26 cellular contexts compared by ENCODE assay signal in the genomic region with DNA sequence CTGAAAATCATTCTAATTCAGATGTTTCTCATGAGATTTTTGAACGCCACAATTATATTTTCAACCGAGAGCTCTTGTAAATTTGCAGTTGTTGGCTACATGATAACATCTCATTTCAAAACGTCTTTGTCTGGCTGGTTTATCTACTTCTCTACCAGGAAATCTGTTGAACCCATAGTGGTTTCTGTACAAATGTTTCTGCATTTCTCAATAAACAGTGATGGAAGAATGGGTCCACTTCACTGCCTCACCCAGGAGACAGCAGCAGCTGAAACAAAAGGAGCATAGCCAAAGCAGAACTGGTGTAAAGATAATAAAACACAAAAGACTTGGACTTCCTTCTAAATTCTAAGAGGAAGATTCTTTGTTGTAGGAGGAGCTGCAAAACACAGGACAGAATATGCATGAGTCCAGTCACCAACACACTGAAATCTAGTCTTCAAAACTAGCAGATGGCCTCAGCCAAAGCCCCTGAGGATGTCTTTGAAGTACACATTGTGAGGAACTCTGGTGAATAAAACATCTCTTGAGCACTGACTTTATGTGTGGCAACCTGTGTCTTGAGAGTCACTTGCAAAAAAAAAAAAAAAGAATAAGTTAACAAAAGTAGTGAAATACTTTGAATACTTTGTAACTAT.
DNase-seq lines count a peak whose midpoint lies in the region; FAIRE-seq and TF ChIP-seq lines count a peak whose summit lies in the region.
"Had no signal": no experiment of that assay in that cellular context is flagged by ENCODE, and none has a peak within 500 bp of the region (broad histone marks: within the 10 kb centered on the region; RNA-seq: fewer than 3 reads in every experiment).

No MANE protein-coding gene starts in this region.

- intact Hi-C loops in CD14-positive monocyte (cut with micrococcal nuclease), result no loop called here

- H3K27ac Mint-ChIP-seq in T-helper 2 cell treated with Interferon-gamma antibody and Interleukin-4, amounts not matched to agents 5 μg/mL and 100 μg/mL, for 36 hours, result peak overlapping the region; percentile 45
- H3K27ac Mint-ChIP-seq in neural crest cell (ENCODE audit: unreplicated experiment), result peak overlapping the region; percentile 64
- no peak overlapping the region for H3K27ac Mint-ChIP-seq in CD14-positive monocyte
- H3K27ac Mint-ChIP-seq: H9 had no signal

- TF ChIP-seq CTCF in neural crest cell (conservative IDR thresholded peaks at IDR 0.05), result no peak
- no peak for TF ChIP-seq CTCF in CD14-positive monocyte (IDR thresholded peaks at IDR 0.05)

- FAIRE-seq in frontal cortex (lab: Jason Lieb, UNC), result no peak
- FAIRE-seq: GM19239, HepG2, K562 had no signal

- peak overlapping the region; percentile 7 for H3K4me3 Mint-ChIP-seq in T-helper 2 cell treated with Interferon-gamma antibody and Interleukin-4, amounts not matched to agents 5 μg/mL and 100 μg/mL, for 36 hours
- H3K4me3 Mint-ChIP-seq in neural crest cell, result no peak overlapping the region
- H3K4me3 Mint-ChIP-seq in CD14-positive monocyte, result no peak overlapping the region
- H3K4me3 Mint-ChIP-seq: H9 had no signal

- H3K4me1 Mint-ChIP-seq in T-helper 2 cell treated with Interferon-gamma antibody and Interleukin-4, amounts not matched to agents 5 μg/mL and 100 μg/mL, for 36 hours (ENCODE audit: low read depth), result peaks cover 9% of the 10 kb centered on the region
- peaks cover 16% of the 10 kb centered on the region for H3K4me1 Mint-ChIP-seq in neural crest cell
- no peaks in the 10 kb centered on the region for H3K4me1 Mint-ChIP-seq in CD14-positive monocyte

- H3K36me3 Mint-ChIP-seq in T-helper 2 cell treated with Interferon-gamma antibody and Interleukin-4, amounts not matched to agents 5 μg/mL and 100 μg/mL, for 36 hours (ENCODE audit: low read depth), result no peaks in the 10 kb centered on the region
- H3K36me3 Mint-ChIP-seq in neural crest cell (ENCODE audit: low read depth) (no peaks in the 10 kb centered on the region), CD14-positive monocyte (no peaks in the 10 kb centered on the region)

- DNase-seq in SKM-1 treated with dmso at 0.1 percent for 144 hours (lab: John Stamatoyannopoulos, UW; ENCODE audit: unreplicated experiment) (peak; percentile 29), SKM-1 (lab: John Stamatoyannopoulos, UW; ENCODE audit: unreplicated experiment) (no peak), neural crest cell (ENCODE audit: low read depth, low spot score) (no peak), frontal cortex (ENCODE audit: low spot score in 2 of 2) (no peak), CD14-positive monocyte (ENCODE audit: low spot score) (no peak), NCI-H1105 treated with DMSO at 0.1 percent for 48 hours (lab: John Stamatoyannopoulos, UW) (no peak)
- DNase-seq in T-helper 2 cell treated with Interferon-gamma antibody and Interleukin-4, amounts not matched to agents 5 μg/mL and 100 μg/mL, for 36 hours (ENCODE audit: low spot score), result no peak
- DNase-seq in NK-92 treated with Interleukin-12 subunit alpha and Interleukin-12 subunit beta, amount 100 ng/mL, for 24 hours (lab: John Stamatoyannopoulos, UW), result no peak
- DNase-seq: 8988T, ACHN, BE2C, Calu3, DMS153, DND-41, H9, MM.1S, NCI-H1092, NCI-H1436 treated with DMSO at 0.1 percent for 48 hours, NCI-H1930, NCI-H2107, NCI-H524, NCI-H774, PC-9 had no signal

- peaks cover 7% of the 10 kb centered on the region for H3K27me3 Mint-ChIP-seq in T-helper 2 cell treated with Interferon-gamma antibody and Interleukin-4, amounts not matched to agents 5 μg/mL and 100 μg/mL, for 36 hours (ENCODE audit: low read depth)
- H3K27me3 Mint-ChIP-seq in neural crest cell (ENCODE audit: low read depth) (peaks cover 1% of the 10 kb centered on the region), CD14-positive monocyte (ENCODE audit: low read depth in 3 of 3) (peaks cover 0 to 3% (median 0%) of the 10 kb centered on the region in 3 donors)

- H3K9me3 Mint-ChIP-seq in T-helper 2 cell treated with Interferon-gamma antibody and Interleukin-4, amounts not matched to agents 5 μg/mL and 100 μg/mL, for 36 hours, result no peaks in the 10 kb centered on the region
- H3K9me3 Mint-ChIP-seq in neural crest cell, result no peaks in the 10 kb centered on the region
- H3K9me3 Mint-ChIP-seq in CD14-positive monocyte, result peaks cover 0 to 3% (median 0%) of the 10 kb centered on the region in 7 donors
- H3K9me3 Mint-ChIP-seq: H9 had no signal

Comparison
In these comparisons a context has a peak if more than half of its experiments do, and no peak if none do; other contexts are left out.
1. H3K27ac Mint-ChIP-seq: peak in T-helper 2 cell treated with Interferon-gamma antibody and Interleukin-4, amounts not matched to agents 5 μg/mL and 100 μg/mL, for 36 hours (single experiment) and neural crest cell (single experiment); none in CD14-positive monocyte (0 of 7).